ENCODE assay signal across 8 cellular contexts in genomic region chr3:39812537-39812936, GRCh38. TPM values are rescaled to one million over a fixed set of nuclear protein-coding genes. Genes with fewer than 3 reads are reported as not detected.
A peak's percentile ranks its signal among the peaks of the same experiment; 100 is the strongest.
DNase-seq lines count a peak whose midpoint lies in the region; ATAC-seq and TF ChIP-seq lines count a peak whose summit lies in the region.

No MANE protein-coding gene starts in this region.

- H4K20me1 ChIP-seq in osteoblast (ENCODE audit: insufficient read depth, low read length): no peaks in the 10 kb centered on the region

- H3K36me3 ChIP-seq in osteoblast (ENCODE audit: insufficient read depth, low read length): no peaks in the 10 kb centered on the region

- H3K9me3 ChIP-seq in osteoblast (ENCODE audit: low read depth, low read length): no peaks in the 10 kb centered on the region

- ATAC-seq in GM18502 (IDR thresholded peaks at IDR 0.05; ENCODE audit: poor library complexity, unreplicated experiment): no peak

- H3K27me3 Mint-ChIP-seq in chondrocyte (ENCODE audit: low read depth): peaks cover 51% of the 10 kb centered on the region
- H3K27me3 Mint-ChIP-seq in activated naive CD4-positive, alpha-beta T cell treated with anti-CD3 and anti-CD28 coated beads, Interleukin-2, amount 10 ng/mL, durations not matched to agents 7 days and 5 days: peaks cover 50% of the 10 kb centered on the region

- no peaks in the 10 kb centered on the region for H3K79me2 ChIP-seq in osteoblast (ENCODE audit: insufficient read depth, low read length)

- H3K4me3 Mint-ChIP-seq in chondrocyte (ENCODE audit: unreplicated experiment): no peak overlapping the region
- H3K4me3 Mint-ChIP-seq in activated naive CD4-positive, alpha-beta T cell treated with anti-CD3 and anti-CD28 coated beads, Interleukin-2, amount 10 ng/mL, durations not matched to agents 7 days and 5 days: no peak overlapping the region

- DNase-seq in ELR (ENCODE audit: low read depth) (peak; percentile 32), LHCN-M2 (ENCODE audit: low read depth) (peak; percentile 9), chondrocyte (ENCODE audit: low spot score) (no peak), osteoblast (ENCODE audit: insufficient read length, low spot score, missing footprints) (no peak), NK-92 (lab: John Stamatoyannopoulos, UW; ENCODE audit: unreplicated experiment) (no peak), HCEC 1CT (no peak)
- DNase-seq in activated naive CD4-positive, alpha-beta T cell treated with anti-CD3 and anti-CD28 coated beads, Interleukin-2, amount 10 ng/mL, durations not matched to agents 7 days and 5 days: no peak

- no peaks in the 10 kb centered on the region for H3K36me3 Mint-ChIP-seq in chondrocyte (ENCODE audit: low read depth)
- peaks cover 2% of the 10 kb centered on the region for H3K36me3 Mint-ChIP-seq in activated naive CD4-positive, alpha-beta T cell treated with anti-CD3 and anti-CD28 coated beads, Interleukin-2, amount 10 ng/mL, durations not matched to agents 7 days and 5 days

- no peak overlapping the region for H2AFZ ChIP-seq in osteoblast (ENCODE audit: low read length)

- peaks cover 52% of the 10 kb centered on the region for H3K27me3 ChIP-seq in osteoblast (ENCODE audit: insufficient read depth, low read length)

- no peak overlapping the region for H3K27ac ChIP-seq in osteoblast (ENCODE audit: low read depth, low read length)

- peaks cover 20% of the 10 kb centered on the region for H3K4me1 Mint-ChIP-seq in chondrocyte (ENCODE audit: low read depth)
- peaks cover 16% of the 10 kb centered on the region for H3K4me1 Mint-ChIP-seq in activated naive CD4-positive, alpha-beta T cell treated with anti-CD3 and anti-CD28 coated beads, Interleukin-2, amount 10 ng/mL, durations not matched to agents 7 days and 5 days

- TF ChIP-seq CTCF in chondrocyte (IDR thresholded peaks at IDR 0.05) (peak; percentile 70), osteoblast (IDR thresholded peaks at IDR 0.05; ENCODE audit: extremely low read depth, low read depth, low read length) (peak; percentile 38)

- H3K4me1 ChIP-seq in osteoblast (ENCODE audit: insufficient read depth, low read length): no peaks in the 10 kb centered on the region

- no peak overlapping the region for H3K27ac Mint-ChIP-seq in chondrocyte (ENCODE audit: unreplicated experiment)
- H3K27ac Mint-ChIP-seq in activated naive CD4-positive, alpha-beta T cell treated with anti-CD3 and anti-CD28 coated beads, Interleukin-2, amount 10 ng/mL, durations not matched to agents 7 days and 5 days: no peak overlapping the region

- H3K9me3 Mint-ChIP-seq in chondrocyte (ENCODE audit: low read depth): no peaks in the 10 kb centered on the region
- no peaks in the 10 kb centered on the region for H3K9me3 Mint-ChIP-seq in activated naive CD4-positive, alpha-beta T cell treated with anti-CD3 and anti-CD28 coated beads, Interleukin-2, amount 10 ng/mL, durations not matched to agents 7 days and 5 days

- CTCF ChIA-PET in activated naive CD4-positive, alpha-beta T cell treated with anti-CD3 and anti-CD28 coated beads, Interleukin-2, amount 10 ng/mL, durations not matched to agents 7 days and 5 days (lab: Charles Lee): no interaction called here

- no peak overlapping the region for H3K4me3 ChIP-seq in osteoblast (ENCODE audit: insufficient read depth, low read length)

- no peak overlapping the region for H3K4me2 ChIP-seq in osteoblast (ENCODE audit: insufficient read depth, low read length)

RNA-seq across cellular contexts. Expression of gene MYRIP, which starts 3.1 kb away (rescaled TPM):
- total RNA-seq in LHCN-M2 (2014; rRNA removed) (0.11 TPM in 1 of 2 replicates, not detected in the other), chondrocyte (0.12 to 0.39 TPM in 2 of 3 replicates, not detected in the other), osteoblast (under 0.01 TPM in 2 replicates)
- 0.11 TPM for polyA plus RNA-seq in LHCN-M2 (2012)

Comparison
In these comparisons a context has a peak if more than half of its experiments do, and no peak if none do; other contexts are left out.
1. DNase-seq: peak in ELR (single experiment) and LHCN-M2 (single experiment); none in chondrocyte (single experiment), osteoblast (single experiment), activated naive CD4-positive, alpha-beta T cell treated with anti-CD3 and anti-CD28 coated beads, Interleukin-2, amount 10 ng/mL, durations not matched to agents 7 days and 5 days (single experiment), NK-92 (single experiment) and HCEC 1CT (single experiment).